8 cellular contexts compared by ENCODE assay signal in genomic region chr11:22304337-22304961, GRCh38. TPM values are rescaled to one million over a fixed set of nuclear protein-coding genes. Genes with fewer than 3 reads are reported as not detected.
DNase-seq lines count a peak whose midpoint lies in the region; ATAC-seq and TF ChIP-seq lines count a peak whose summit lies in the region.

No MANE protein-coding gene starts in this region.

- H3K4me3 ChIP-seq in esophagus muscularis mucosa: no peak overlapping the region

- H3K36me3 Mint-ChIP-seq in natural killer cell (no peaks in the 10 kb centered on the region), progenitor cell of endocrine pancreas (ENCODE audit: insufficient read depth) (no peaks in the 10 kb centered on the region)
- H3K36me3 Mint-ChIP-seq in natural killer cell treated with Interleukin-12 subunit alpha and Interleukin-12 subunit beta and Interleukin-15 and Interleukin-18, amount 100 ng/mL, for 72 hours: no peaks in the 10 kb centered on the region

- H3K27ac Mint-ChIP-seq in natural killer cell (no peak overlapping the region), progenitor cell of endocrine pancreas (no peak overlapping the region)
- H3K27ac Mint-ChIP-seq in natural killer cell treated with Interleukin-12 subunit alpha and Interleukin-12 subunit beta and Interleukin-15 and Interleukin-18, amount 100 ng/mL, for 72 hours: no peak overlapping the region

- peaks cover 0 to 4% of the 10 kb centered on the region in 2 donors for H3K27me3 Mint-ChIP-seq in natural killer cell (ENCODE audit: low read depth in 2 of 2)
- peaks cover 6 to 7% of the 10 kb centered on the region in 2 donors for H3K27me3 Mint-ChIP-seq in natural killer cell treated with Interleukin-12 subunit alpha and Interleukin-12 subunit beta and Interleukin-15 and Interleukin-18, amount 100 ng/mL, for 72 hours
- peaks cover 5% of the 10 kb centered on the region for H3K27me3 Mint-ChIP-seq in progenitor cell of endocrine pancreas

- H3K9me3 ChIP-seq in esophagus muscularis mucosa: no peaks in the 10 kb centered on the region

- ATAC-seq in natural killer cell: no peak
- no peak for ATAC-seq in natural killer cell treated with Interleukin-12 subunit alpha and Interleukin-12 subunit beta and Interleukin-15 and Interleukin-18, amount 100 ng/mL, for 72 hours

- H3K27ac ChIP-seq in esophagus muscularis mucosa (replicated peaks in 1 of 4): no peak overlapping the region

- TF ChIP-seq EP300 in esophagus muscularis mucosa (IDR thresholded peaks at IDR 0.05): no peak

- H3K27me3 ChIP-seq in esophagus muscularis mucosa: peaks cover 0 to 3% (median 0%) of the 10 kb centered on the region in 4 donors

- intact Hi-C loops in natural killer cell (cut with micrococcal nuclease): no loop called here
- intact Hi-C loops in esophagus muscularis mucosa (cut with DNase I): loop anchor here (5.0 kb wide), 1 partner anchor 132 kb away; no protein-coding TSS in a partner anchor
- intact Hi-C loops in posterior vena cava (cut with DNase I): loop anchor here in 1 of 2 donors (5.0 kb wide), 1 partner anchor 127 kb away; no protein-coding TSS in a partner anchor

- H3K4me3 Mint-ChIP-seq in natural killer cell (no peak overlapping the region), progenitor cell of endocrine pancreas (ENCODE audit: low read depth) (no peak overlapping the region)
- H3K4me3 Mint-ChIP-seq in natural killer cell treated with Interleukin-12 subunit alpha and Interleukin-12 subunit beta and Interleukin-15 and Interleukin-18, amount 100 ng/mL, for 72 hours: no peak overlapping the region

- WGBS in esophagus muscularis mucosa: 45% methylated on average over 5 of the region's 5 CpGs

- DNase-seq in natural killer cell: no peak
- DNase-seq in natural killer cell treated with Interleukin-12 subunit alpha and Interleukin-12 subunit beta and Interleukin-15 and Interleukin-18, amount 100 ng/mL, for 72 hours (ENCODE audit: low spot score): no peak
- peak; percentile 32 for DNase-seq in KBM-7
- DNase-seq in OCI-M1 (lab: John Stamatoyannopoulos, UW): peak; percentile 63
- DNase-seq in esophagus muscularis mucosa (ENCODE audit: extremely low spot score): no peak
- no peak for DNase-seq in progenitor cell of endocrine pancreas (ENCODE audit: low spot score, unreplicated experiment)
- DNase-seq in NCI-H524 treated with DMSO at 0.1 percent for 48 hours (lab: John Stamatoyannopoulos, UW): no peak
- no peak for DNase-seq in posterior vena cava (ENCODE audit: low spot score)

- no peaks in the 10 kb centered on the region for H3K36me3 ChIP-seq in esophagus muscularis mucosa

- H3K4me1 ChIP-seq in esophagus muscularis mucosa: no peaks in the 10 kb centered on the region

- in situ Hi-C loops in KBM-7 (cut with MboI; ENCODE audit: low pct_unique_long_range_greater_than_20kb, low sequenced_read_pairs): loop anchor here (25.0 kb wide), 1 partner anchor 117 kb away; the partner anchor contains the start of gene ANO5

- H3K4me1 Mint-ChIP-seq in natural killer cell (no peaks in the 10 kb centered on the region), progenitor cell of endocrine pancreas (ENCODE audit: low read depth) (no peaks in the 10 kb centered on the region)
- no peaks in the 10 kb centered on the region for H3K4me1 Mint-ChIP-seq in natural killer cell treated with Interleukin-12 subunit alpha and Interleukin-12 subunit beta and Interleukin-15 and Interleukin-18, amount 100 ng/mL, for 72 hours (ENCODE audit: low read depth in 2 of 2)

- TF ChIP-seq POLR2A in esophagus muscularis mucosa (IDR thresholded peaks at IDR 0.05; ENCODE audit: low read depth): no peak

- H3K9me3 Mint-ChIP-seq in natural killer cell: no peaks in the 10 kb centered on the region
- H3K9me3 Mint-ChIP-seq in natural killer cell treated with Interleukin-12 subunit alpha and Interleukin-12 subunit beta and Interleukin-15 and Interleukin-18, amount 100 ng/mL, for 72 hours: no peaks in the 10 kb centered on the region
- H3K9me3 Mint-ChIP-seq in progenitor cell of endocrine pancreas (ENCODE audit: low read depth): no peaks in the 10 kb centered on the region

- peak; percentile 80 for TF ChIP-seq CTCF in natural killer cell (IDR thresholded peaks at IDR 0.05)
- TF ChIP-seq CTCF in esophagus muscularis mucosa (IDR thresholded peaks at IDR 0.05): peak; percentile 46 to 76 (median 70)
- peak; percentile 80 for TF ChIP-seq CTCF in progenitor cell of endocrine pancreas (IDR thresholded peaks at IDR 0.05; ENCODE audit: unreplicated experiment)

RNA-seq across cellular contexts. Expression of gene SLC17A6, which starts 33.7 kb away (rescaled TPM):
- total RNA-seq in natural killer cell: not detected
- total RNA-seq in natural killer cell treated with Interleukin-12 subunit alpha and Interleukin-12 subunit beta and Interleukin-15 and Interleukin-18, amount 100 ng/mL, for 72 hours: not detected
- not detected for total RNA-seq in esophagus muscularis mucosa
- 0.20 TPM in 1 of 2 replicates, not detected in the other for total RNA-seq in progenitor cell of endocrine pancreas
- total RNA-seq in posterior vena cava: not detected

Comparison
In these comparisons a context has a peak if more than half of its experiments do, and no peak if none do; other contexts are left out.
1. DNase-seq: peak in KBM-7 (single experiment) and OCI-M1 (single experiment); none in natural killer cell (single experiment), natural killer cell treated with Interleukin-12 subunit alpha and Interleukin-12 subunit beta and Interleukin-15 and Interleukin-18, amount 100 ng/mL, for 72 hours (single experiment), esophagus muscularis mucosa (single experiment), progenitor cell of endocrine pancreas (single experiment), NCI-H524 treated with DMSO at 0.1 percent for 48 hours (single experiment) and posterior vena cava (single experiment).
2. Peak in every context shown above with its lines, with median percentiles within 50 percentile points of each other: CTCF ChIP-seq.